Comparison of ENCODE assay signal across 8 cellular contexts in the genomic region with DNA sequence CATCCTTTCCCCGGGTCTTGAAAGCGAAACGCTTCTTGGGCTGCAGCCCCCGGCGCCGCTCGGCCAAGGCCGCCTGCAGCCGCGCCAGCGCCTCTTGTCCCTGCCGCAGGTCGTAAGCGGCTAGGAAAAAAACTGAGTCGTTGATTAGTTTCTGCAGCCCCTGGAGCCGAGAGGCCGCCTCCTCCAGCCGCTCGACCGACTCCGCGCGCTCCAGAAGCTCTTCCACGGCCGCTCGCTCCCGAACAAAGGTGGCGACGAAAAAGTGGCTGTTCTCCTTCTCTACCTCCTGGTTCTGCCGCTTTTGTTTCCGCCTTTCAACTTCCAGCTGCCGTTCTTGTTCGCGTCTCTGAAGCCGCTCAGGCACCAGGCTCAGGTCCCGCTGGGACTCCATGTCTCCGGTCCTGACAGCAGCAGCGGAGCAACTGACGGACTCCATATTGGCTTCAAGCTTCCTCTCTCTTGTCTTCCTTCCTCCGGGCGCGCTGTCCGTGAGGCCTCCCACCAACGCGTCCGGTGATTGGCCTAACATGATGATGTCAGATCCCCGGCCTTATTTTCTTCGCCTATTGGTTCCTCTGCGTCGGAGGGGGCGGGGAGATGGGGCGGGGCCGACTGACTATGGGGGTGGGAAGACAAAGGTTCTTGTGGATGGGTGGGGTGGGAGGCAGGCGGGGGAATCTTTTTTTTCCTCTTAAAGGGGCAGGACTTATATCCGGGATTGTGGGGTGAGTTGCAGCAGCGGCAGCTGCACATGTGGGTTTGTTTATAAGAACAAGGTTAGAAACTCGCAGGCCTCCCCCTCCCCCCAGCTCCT. TPM values are rescaled to one million over a fixed set of nuclear protein-coding genes. Genes with fewer than 3 reads are reported as not detected.
A peak's percentile ranks its signal among the peaks of the same experiment; 100 is the strongest.
DNase-seq lines count a peak whose midpoint lies in the region; ATAC-seq, FAIRE-seq and TF ChIP-seq lines count a peak whose summit lies in the region.

A gene with protein sequence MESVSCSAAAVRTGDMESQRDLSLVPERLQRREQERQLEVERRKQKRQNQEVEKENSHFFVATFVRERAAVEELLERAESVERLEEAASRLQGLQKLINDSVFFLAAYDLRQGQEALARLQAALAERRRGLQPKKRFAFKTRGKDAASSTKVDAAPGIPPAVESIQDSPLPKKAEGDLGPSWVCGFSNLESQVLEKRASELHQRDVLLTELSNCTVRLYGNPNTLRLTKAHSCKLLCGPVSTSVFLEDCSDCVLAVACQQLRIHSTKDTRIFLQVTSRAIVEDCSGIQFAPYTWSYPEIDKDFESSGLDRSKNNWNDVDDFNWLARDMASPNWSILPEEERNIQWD (minus strand): TSS at position 466 of the 814 bp plus-strand sequence. CDS start 30 bp downstream, at position 436.

- no peaks in the 10 kb centered on the region for H3K27me3 ChIP-seq in small intestine (ENCODE audit: control insufficient read depth in 2 of 2, insufficient read depth in 2 of 2, low read length in 2 of 2)

- DNase-seq in AG08395 (ENCODE audit: low spot score) (peak; percentile 99), NCI-H2227 treated with DMSO at 0.1 percent for 48 hours (lab: John Stamatoyannopoulos, UW) (peak; percentile 91), cardiac fibroblast (ENCODE audit: low read depth in 2 of 2) (peak; percentile 99), iPS-NIHi7 (ENCODE audit: extremely low spot score) (peak; percentile 98), small intestine (peak; percentile 99)

- H3K4me3 ChIP-seq in WI38 (ENCODE audit: low read depth, low read length) (peak within 1 kb of the TSS; percentile 99), cardiac fibroblast (replicated peaks in 1 of 2; ENCODE audit: low read depth in 2 of 2, low read length in 2 of 2) (peak within 1 kb of the TSS; percentile 77 to 95), small intestine (ENCODE audit: low read depth in 1 of 2, low read length in 2 of 2) (peak within 1 kb of the TSS; percentile 79 to 89)

- 0% methylated on average over 52 to 57 of the region's 57 CpGs for WGBS in small intestine, 3 donors

- no peaks in the 10 kb centered on the region for H3K36me3 ChIP-seq in small intestine (ENCODE audit: control insufficient read depth in 2 of 2, insufficient read depth in 2 of 2, low read length in 2 of 2)

- peak; percentile 82 for ATAC-seq in GM18909 (IDR thresholded peaks at IDR 0.05; ENCODE audit: poor library complexity, unreplicated experiment)
- peak; percentile 74 for ATAC-seq in HG03159 (IDR thresholded peaks at IDR 0.05; ENCODE audit: unreplicated experiment)

- no peak for FAIRE-seq in small intestine (lab: Jason Lieb, UNC)

- H3K27ac ChIP-seq in small intestine (ENCODE audit: low read depth in 1 of 2, low read length in 1 of 2): peak within 1 kb of the TSS; percentile 87 to 96

- no peak for TF ChIP-seq CTCF in WI38 (IDR thresholded peaks at IDR 0.05; ENCODE audit: low read depth, low read length)
- no peak for TF ChIP-seq CTCF in cardiac fibroblast (IDR thresholded peaks at IDR 0.05; ENCODE audit: low read depth, low read length)

- H3K4me1 ChIP-seq in small intestine (ENCODE audit: control insufficient read depth in 2 of 2, insufficient read depth in 1 of 2, low read depth in 1 of 2, low read length in 1 of 2): no peaks in the 10 kb centered on the region

- no peaks in the 10 kb centered on the region for H3K9me3 ChIP-seq in small intestine (ENCODE audit: control insufficient read depth, low read depth)

RNA-seq across cellular contexts. Expression of the gene that starts here (rescaled TPM):
- polyA plus RNA-seq in small intestine: 10 to 100 TPM; 23.8 to 30.0 (median 25.7) TPM

Comparison
In these comparisons a context has a peak if more than half of its experiments do, and no peak if none do; other contexts are left out.
1. Peak in every context shown above with its lines: DNase-seq, ATAC-seq, H3K4me3 ChIP-seq and H3K27ac ChIP-seq.